10 cellular contexts compared by ENCODE assay signal in the genomic region with DNA sequence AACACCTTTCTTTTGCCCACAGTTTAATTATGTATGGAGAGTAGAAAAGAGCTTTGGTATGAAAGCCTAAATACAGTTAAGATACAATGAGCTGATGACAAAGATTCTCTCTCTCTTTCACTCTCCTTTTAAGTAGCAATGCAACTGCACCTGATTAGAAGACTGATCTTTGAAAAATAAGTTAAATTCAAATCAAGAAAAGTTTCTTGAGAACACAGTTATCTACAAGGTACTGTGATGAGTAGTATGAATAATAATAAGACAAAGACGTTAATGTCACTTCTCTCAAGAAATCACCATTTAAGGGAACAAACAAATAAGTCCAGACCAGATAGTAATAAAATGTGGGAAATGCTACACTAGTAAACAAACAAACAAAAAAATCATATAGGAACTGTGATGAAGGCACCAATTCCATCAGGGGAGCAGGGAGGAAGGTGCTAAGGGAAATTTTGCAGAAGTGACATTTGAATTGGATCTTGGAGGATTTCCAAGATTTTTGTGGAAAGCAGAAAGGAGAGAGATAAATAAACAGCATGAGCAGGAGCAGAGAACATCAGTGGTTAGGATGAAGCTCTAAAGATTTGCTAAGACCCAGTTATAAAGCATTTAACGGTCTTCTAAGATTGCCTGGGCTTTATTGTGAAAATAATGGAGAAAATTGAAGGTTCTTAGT.
DNase-seq lines count a peak whose midpoint lies in the region; TF ChIP-seq lines count a peak whose summit lies in the region.
"Had no signal": no experiment of that assay in that cellular context is flagged by ENCODE, and none has a peak within 500 bp of the region (broad histone marks: within the 10 kb centered on the region; RNA-seq: fewer than 3 reads in every experiment).

No MANE protein-coding gene starts in this region.

- H2BK15ac ChIP-seq in mesenchymal stem cell (ENCODE audit: low read depth, poor library complexity, severe bottlenecking), result no peak overlapping the region

- no peaks in the 10 kb centered on the region for H4K20me1 ChIP-seq in BLaER1 treated with 17β-estradiol and CSF1 and Interleukin-3, amounts not matched to agents 10 nM and 100 nM
- no peaks in the 10 kb centered on the region for H4K20me1 ChIP-seq in Karpas-422 (ENCODE audit: insufficient read depth, low read depth, low read length)

- no peak overlapping the region for H3K4ac ChIP-seq in mesenchymal stem cell (ENCODE audit: low read depth in 1 of 2, low read length in 2 of 2)

- no peak overlapping the region for H2AFZ ChIP-seq in mesenchymal stem cell (ENCODE audit: low read depth, low read length)
- no peak overlapping the region for H2AFZ ChIP-seq in Karpas-422 (ENCODE audit: low read length)

- H2BK12ac ChIP-seq in mesenchymal stem cell (ENCODE audit: low read length in 2 of 2), result peak overlapping the region in 1 of 2 experiments; percentile 83

- peak overlapping the region in 2 of 11 experiments; percentile 28 to 45; a peak in 2 of 22 replicates for H3K9ac ChIP-seq in BLaER1 treated with 17β-estradiol and CSF1 and Interleukin-3, amounts not matched to agents 10 nM and 100 nM
- no peak overlapping the region for H3K9ac ChIP-seq in mesenchymal stem cell (ENCODE audit: low read length)
- no peak overlapping the region for H3K9ac ChIP-seq in Karpas-422 (ENCODE audit: low read length)

- H3K79me2 ChIP-seq in Karpas-422 (ENCODE audit: low read length), result no peaks in the 10 kb centered on the region

- no peaks in the 10 kb centered on the region for H3K27me3 ChIP-seq in BLaER1 treated with 17β-estradiol and CSF1 and Interleukin-3, amounts not matched to agents 10 nM and 100 nM
- no peaks in the 10 kb centered on the region for H3K27me3 ChIP-seq in mesenchymal stem cell (ENCODE audit: control insufficient read depth in 1 of 2, insufficient read depth in 1 of 2, low read length in 2 of 2)
- no peaks in the 10 kb centered on the region for H3K27me3 ChIP-seq in Karpas-422 (ENCODE audit: low read length)

- peaks cover 7 to 67% (median 18%) of the 10 kb centered on the region in 10 experiments; a peak in 19 of 20 replicates for H3K4me1 ChIP-seq in BLaER1 treated with 17β-estradiol and CSF1 and Interleukin-3, amounts not matched to agents 10 nM and 100 nM
- H3K4me1 ChIP-seq in mesenchymal stem cell (ENCODE audit: control insufficient read depth, insufficient read depth, low read depth, low read length) (peaks cover 4% of the 10 kb centered on the region), Karpas-422 (ENCODE audit: low read length) (peaks cover 12% of the 10 kb centered on the region)

- no peak overlapping the region for H4K8ac ChIP-seq in mesenchymal stem cell (ENCODE audit: low read length)

- H3K23ac ChIP-seq in mesenchymal stem cell (ENCODE audit: low read length in 2 of 2), result no peak overlapping the region

- H3K36me3 ChIP-seq in BLaER1 treated with 17β-estradiol and CSF1 and Interleukin-3, amounts not matched to agents 10 nM and 100 nM, result no peaks in the 10 kb centered on the region
- H3K36me3 ChIP-seq in mesenchymal stem cell (ENCODE audit: control insufficient read depth in 1 of 2, insufficient read depth in 2 of 2, low read depth in 1 of 2, low read length in 2 of 2) (no peaks in the 10 kb centered on the region), Karpas-422 (ENCODE audit: insufficient read depth, low read length) (no peaks in the 10 kb centered on the region)

- H3K14ac ChIP-seq in mesenchymal stem cell (ENCODE audit: low read length in 2 of 2), result no peak overlapping the region

- H3K79me1 ChIP-seq in mesenchymal stem cell (replicated peaks; ENCODE audit: low read length, poor library complexity, severe bottlenecking), result no peaks in the 10 kb centered on the region

- peak overlapping the region; percentile 75 for H2BK5ac ChIP-seq in mesenchymal stem cell (ENCODE audit: low read depth, low read length, poor library complexity, severe bottlenecking)

- H3K4me2 ChIP-seq in BLaER1 treated with 17β-estradiol and CSF1 and Interleukin-3, amounts not matched to agents 10 nM and 100 nM, result peak overlapping the region; percentile 9 to 82 (median 42); a peak in 20 of 22 replicates
- H3K4me2 ChIP-seq in mesenchymal stem cell (ENCODE audit: low read length, poor library complexity, severe bottlenecking) (no peak overlapping the region), Karpas-422 (ENCODE audit: low read depth, low read length, poor library complexity, severe bottlenecking) (no peak overlapping the region)

- H3K9me2 ChIP-seq in Karpas-422 (replicated peaks; ENCODE audit: insufficient read depth, low read length), result no peaks in the 10 kb centered on the region

- DNase-seq in HCEC 1CT (peak; percentile 48), astrocyte of the hippocampus (ENCODE audit: low read depth, low spot score) (peak; percentile 70), mesenchymal stem cell (peak; percentile 63), retina (no peak), DMS53 treated with DMSO at 0.1 percent for 48 hours (lab: John Stamatoyannopoulos, UW; ENCODE audit: unreplicated experiment) (no peak), Karpas-422 (no peak), HEK293T (ENCODE audit: extremely low spot score) (no peak)
- DNase-seq: midbrain, NCI-H187 treated with DMSO at 0.1 percent for 48 hours had no signal

- H3K9me3 ChIP-seq in BLaER1 treated with 17β-estradiol and CSF1 and Interleukin-3, amounts not matched to agents 10 nM and 100 nM (replicated peaks in 1 of 11), result no peaks in the 10 kb centered on the region
- no peaks in the 10 kb centered on the region for H3K9me3 ChIP-seq in mesenchymal stem cell (ENCODE audit: control insufficient read depth, low read length)
- no peaks in the 10 kb centered on the region for H3K9me3 ChIP-seq in Karpas-422 (ENCODE audit: low read length)

- CTCF ChIA-PET in HEK293T (lab: Yijun Ruan, JAX), result no interaction called here

- POLR2A ChIA-PET in HEK293T (lab: Yijun Ruan, JAX), result interaction anchor here (0.6 kb wide), 1 partner anchor 15 kb away, joined by 3 read pairs; no protein-coding TSS in a partner anchor

- no peak overlapping the region for H2BK120ac ChIP-seq in mesenchymal stem cell (ENCODE audit: low read depth, low read length)

- WGBS in mesenchymal stem cell, result 28% methylated on average over 1 of the region's 2 CpGs

- H3K4me3 ChIP-seq in BLaER1 treated with 17β-estradiol and CSF1 and Interleukin-3, amounts not matched to agents 10 nM and 100 nM, result no peak overlapping the region
- H3K4me3 ChIP-seq in mesenchymal stem cell (ENCODE audit: insufficient read depth in 1 of 2, low read depth in 1 of 2, low read length in 2 of 2), result no peak overlapping the region
- no peak overlapping the region for H3K4me3 ChIP-seq in Karpas-422 (ENCODE audit: low read length)

- no peak overlapping the region for H4K91ac ChIP-seq in mesenchymal stem cell (ENCODE audit: low read length)

- H2AK5ac ChIP-seq in mesenchymal stem cell (ENCODE audit: low read length, severe bottlenecking), result peak overlapping the region; percentile 95

- peak overlapping the region in 1 of 2 experiments; percentile 82 for H3K18ac ChIP-seq in mesenchymal stem cell (ENCODE audit: low read depth in 1 of 2, low read length in 2 of 2)

- H3K27ac ChIP-seq in BLaER1 treated with 17β-estradiol and CSF1 and Interleukin-3, amounts not matched to agents 10 nM and 100 nM, result peak overlapping the region in 7 of 11 experiments; percentile 1 to 74 (median 41); a peak in 10 of 22 replicates
- H3K27ac ChIP-seq in mesenchymal stem cell (ENCODE audit: low read length, poor library complexity, severe bottlenecking), result peak overlapping the region; percentile 95
- no peak overlapping the region for H3K27ac ChIP-seq in Karpas-422 (ENCODE audit: low read length)

TF ChIP-seq in HEK293T, 16 proteins besides CTCF, POLR2A, EP300 and RAD21:
- TF ChIP-seq CTBP1 (IDR thresholded peaks at IDR 0.05; ENCODE audit: borderline replicate concordance), result no peak
- no peak for TF ChIP-seq SP1 (IDR thresholded peaks at IDR 0.05)
- no peak for TF ChIP-seq BHLHE40 (IDR thresholded peaks at IDR 0.05; ENCODE audit: borderline replicate concordance)
- TF ChIP-seq ELF4 (IDR thresholded peaks at IDR 0.05), result no peak
- no peak for TF ChIP-seq SUZ12 (IDR thresholded peaks at IDR 0.05)
- no peak for TF ChIP-seq ARNT (IDR thresholded peaks at IDR 0.05)
TF ChIP-seq in HEK293T: peak in this region for 0.

Comparison
In these comparisons a context has a peak if more than half of its experiments do, and no peak if none do; other contexts are left out.
1. H3K4me2 ChIP-seq: peak in BLaER1 treated with 17β-estradiol and CSF1 and Interleukin-3, amounts not matched to agents 10 nM and 100 nM (11 of 11); none in mesenchymal stem cell (single experiment) and Karpas-422 (single experiment).
2. DNase-seq: peak in HCEC 1CT (single experiment), astrocyte of the hippocampus (single experiment) and mesenchymal stem cell (single experiment); none in retina (single experiment), DMS53 treated with DMSO at 0.1 percent for 48 hours (single experiment), Karpas-422 (single experiment) and HEK293T (single experiment).